Comparison of ENCODE assay signal across 14 cellular contexts in genomic region chr5:135999396-136000139, GRCh38. TPM values are rescaled to one million over a fixed set of nuclear protein-coding genes. Genes with fewer than 3 reads are reported as not detected.
DNase-seq lines count a peak whose midpoint lies in the region; ATAC-seq and TF ChIP-seq lines count a peak whose summit lies in the region.
"Had no signal": no experiment of that assay in that cellular context is flagged by ENCODE, and none has a peak within 500 bp of the region (broad histone marks: within the 10 kb centered on the region; RNA-seq: fewer than 3 reads in every experiment).

No MANE protein-coding gene starts in this region.

- H3K9me3 ChIP-seq in BLaER1 treated with 17β-estradiol and CSF1 and Interleukin-3, amounts not matched to agents 10 nM and 100 nM (replicated peaks in 1 of 11), result no peaks in the 10 kb centered on the region
- H3K9me3 ChIP-seq in mammary epithelial cell (replicated peaks; ENCODE audit: insufficient read depth, low read length), result no peaks in the 10 kb centered on the region

- H3K36me3 ChIP-seq in BLaER1 treated with 17β-estradiol and CSF1 and Interleukin-3, amounts not matched to agents 10 nM and 100 nM, result no peaks in the 10 kb centered on the region
- no peaks in the 10 kb centered on the region for H3K36me3 ChIP-seq in mammary epithelial cell (ENCODE audit: insufficient read depth, low read length)

- in situ Hi-C loops in mammary epithelial cell (cut with MboI; ENCODE audit: low sequenced_read_pairs in 2 of 2), result no loop called here

- no peak for TF ChIP-seq CTCF in mammary epithelial cell (conservative IDR thresholded peaks at IDR 0.05 in 1 of 2, IDR thresholded peaks at IDR 0.05 in 1 of 2; ENCODE audit: extremely low read depth in 1 of 2, insufficient read depth in 1 of 2, low read depth in 1 of 2, low read length in 2 of 2)

- ATAC-seq in GM18858 (IDR thresholded peaks at IDR 0.05; ENCODE audit: unreplicated experiment), result no peak
- ATAC-seq: activated naive CD4-positive, alpha-beta T cell treated with anti-CD3 and anti-CD28 coated beads, Interleukin-2, amount 50 U/mL, for 72 hours had no signal

- DNase-seq in NOMO-1 (lab: John Stamatoyannopoulos, UW; ENCODE audit: unreplicated experiment in 2 of 2) (peak; percentile 76 to 79), mammary epithelial cell (peak; percentile 60), medulla oblongata (ENCODE audit: extremely low spot score) (peak; percentile 57), NCI-H1105 (lab: John Stamatoyannopoulos, UW) (no peak), HuH-7.5 (ENCODE audit: low spot score) (no peak)
- DNase-seq in activated naive CD4-positive, alpha-beta T cell treated with anti-CD3 and anti-CD28 coated beads, Interleukin-2, amount 50 U/mL, for 16 hours, result no peak
- DNase-seq: activated CD4-positive, alpha-beta T cell treated with anti-CD3 and anti-CD28 coated beads for 48 hours; CD4-positive, CD25-positive, alpha-beta regulatory T cell; H9; NCI-H774 had no signal

- WGBS in mammary epithelial cell (ENCODE audit: low coverage, missing lambda C conversion rate), result 80% methylated on average over 7 of the region's 8 CpGs

- H3K4me2 ChIP-seq in BLaER1 treated with 17β-estradiol and CSF1 and Interleukin-3, amounts not matched to agents 10 nM and 100 nM, result peak overlapping the region in 10 of 11 experiments; percentile 13 to 98 (median 76); a peak in 18 of 22 replicates
- H3K4me2 ChIP-seq in mammary epithelial cell (ENCODE audit: insufficient read depth, low read depth, low read length), result no peak overlapping the region

- CTCF ChIA-PET in mammary epithelial cell (lab: Charles Lee; ENCODE audit: low non-redundant PET), result no interaction called here

- no peak overlapping the region for H2AFZ ChIP-seq in mammary epithelial cell (ENCODE audit: low read depth, low read length)

- H3K79me2 ChIP-seq in mammary epithelial cell (ENCODE audit: insufficient read depth, low read length), result no peaks in the 10 kb centered on the region

- H3K27ac ChIP-seq in BLaER1 treated with 17β-estradiol and CSF1 and Interleukin-3, amounts not matched to agents 10 nM and 100 nM, result peak overlapping the region in 9 of 11 experiments; percentile 21 to 81 (median 67); a peak in 16 of 22 replicates
- no peak overlapping the region for H3K27ac ChIP-seq in mammary epithelial cell (ENCODE audit: insufficient read depth, low read depth, low read length)

- intact Hi-C loops in mammary epithelial cell (cut with micrococcal nuclease), result loop anchor here (5.0 kb wide), 1 partner anchor 47 kb away; the partner anchor contains the start of gene LECT2

- peaks cover 12 to 87% (median 55%) of the 10 kb centered on the region in 10 experiments for H3K4me1 ChIP-seq in BLaER1 treated with 17β-estradiol and CSF1 and Interleukin-3, amounts not matched to agents 10 nM and 100 nM
- H3K4me1 ChIP-seq in mammary epithelial cell (ENCODE audit: insufficient read depth, low read length), result peaks cover 8% of the 10 kb centered on the region

- H3K27me3 ChIP-seq in BLaER1 treated with 17β-estradiol and CSF1 and Interleukin-3, amounts not matched to agents 10 nM and 100 nM, result no peaks in the 10 kb centered on the region
- no peaks in the 10 kb centered on the region for H3K27me3 ChIP-seq in mammary epithelial cell (ENCODE audit: insufficient read depth, low read length)

- no TSS peak for BruUV-seq in mammary epithelial cell (replicated peaks; lab: Mats Ljungman, UMichigan)

- no peak overlapping the region for H3K4me3 ChIP-seq in BLaER1 treated with 17β-estradiol and CSF1 and Interleukin-3, amounts not matched to agents 10 nM and 100 nM
- H3K4me3 ChIP-seq in mammary epithelial cell (replicated peaks in 1 of 3; ENCODE audit: insufficient read depth in 1 of 3, low read depth in 2 of 3, low read length in 3 of 3), result no peak overlapping the region

- H4K20me1 ChIP-seq in BLaER1 treated with 17β-estradiol and CSF1 and Interleukin-3, amounts not matched to agents 10 nM and 100 nM, result no peaks in the 10 kb centered on the region
- no peaks in the 10 kb centered on the region for H4K20me1 ChIP-seq in mammary epithelial cell (ENCODE audit: insufficient read depth, low read length)

- dilution Hi-C loops in mammary epithelial cell (cut with HindIII; ENCODE audit: low sequenced_read_pairs), result no loop called here

- peak overlapping the region in 5 of 11 experiments; percentile 25 to 63 (median 38); a peak in 10 of 22 replicates for H3K9ac ChIP-seq in BLaER1 treated with 17β-estradiol and CSF1 and Interleukin-3, amounts not matched to agents 10 nM and 100 nM
- no peak overlapping the region for H3K9ac ChIP-seq in mammary epithelial cell (ENCODE audit: insufficient read depth, low read length)

RNA-seq across cellular contexts. Expression of gene TGFBI, which starts 29.2 kb away (rescaled TPM):
- total RNA-seq in mammary epithelial cell, result 10 to 100 TPM; 56.0 to 77.3 TPM
- 264 TPM for polyA plus RNA-seq in mammary epithelial cell
- polyA minus RNA-seq in mammary epithelial cell, result 390 TPM
- total RNA-seq: activated naive CD4-positive, alpha-beta T cell treated with anti-CD3 and anti-CD28 coated beads, Interleukin-2, amount 50 U/mL, for 72 hours had no signal

RNA-seq across cellular contexts. Expression of gene LECT2, which starts 44.8 kb away (rescaled TPM):
- total RNA-seq in mammary epithelial cell, result not detected
- not detected for polyA plus RNA-seq in mammary epithelial cell
- polyA minus RNA-seq in mammary epithelial cell, result not detected
- total RNA-seq: activated naive CD4-positive, alpha-beta T cell treated with anti-CD3 and anti-CD28 coated beads, Interleukin-2, amount 50 U/mL, for 72 hours; CD4-positive, CD25-positive, alpha-beta regulatory T cell; epithelial cell of proximal tubule; H9 had no signal
- polyA plus RNA-seq: CD4-positive, CD25-positive, alpha-beta regulatory T cell had no signal

Comparison
In these comparisons a context has a peak if more than half of its experiments do, and no peak if none do; other contexts are left out.
1. DNase-seq: peak in NOMO-1 (2 of 2), mammary epithelial cell (single experiment) and medulla oblongata (single experiment); none in NCI-H1105 (single experiment), HuH-7.5 (single experiment) and activated naive CD4-positive, alpha-beta T cell treated with anti-CD3 and anti-CD28 coated beads, Interleukin-2, amount 50 U/mL, for 16 hours (single experiment).